9 cellular contexts compared by ENCODE assay signal in the genomic region with DNA sequence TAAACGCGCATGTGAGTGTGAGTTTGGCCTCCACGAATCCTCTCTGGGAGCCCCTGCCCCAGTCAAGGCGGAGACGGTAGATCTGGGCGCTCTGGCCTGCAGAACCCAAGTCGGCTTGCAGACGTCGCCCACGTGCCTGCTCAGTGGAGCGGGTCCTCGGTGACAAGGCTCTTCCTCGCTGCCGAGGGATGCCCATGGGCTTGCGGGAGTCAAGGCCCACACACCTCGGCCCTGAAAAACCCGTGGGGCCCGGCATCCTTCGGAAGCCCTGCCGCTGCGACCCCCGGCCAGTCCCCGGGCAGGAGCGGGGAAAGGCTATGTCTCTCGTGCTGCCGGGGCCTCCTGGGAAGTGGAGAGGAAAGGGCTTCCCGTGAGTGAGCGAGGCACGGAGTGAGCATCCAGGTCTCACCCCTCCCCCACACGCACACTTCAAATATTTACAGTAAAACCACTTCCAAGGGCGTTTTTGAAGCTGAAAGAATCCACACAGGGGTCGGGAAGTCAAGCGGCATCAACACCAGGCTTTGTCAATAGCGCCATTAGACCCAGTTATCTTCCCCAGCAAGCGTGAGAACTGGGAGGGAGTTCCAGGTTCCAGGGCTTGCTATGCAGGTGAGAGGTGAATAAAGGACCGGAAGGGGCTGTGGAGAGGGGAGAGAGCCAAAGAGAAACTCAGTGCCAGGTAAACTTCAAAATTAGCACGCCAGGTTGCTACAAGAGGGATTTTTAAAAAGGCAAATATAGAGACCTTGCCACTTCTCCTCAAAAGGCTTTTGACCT. TPM values are rescaled to one million over a fixed set of nuclear protein-coding genes. Genes with fewer than 3 reads are reported as not detected.
A peak's percentile ranks its signal among the peaks of the same experiment; 100 is the strongest.
DNase-seq lines count a peak whose midpoint lies in the region; ATAC-seq and TF ChIP-seq lines count a peak whose summit lies in the region.
"Had no signal": no experiment of that assay in that cellular context is flagged by ENCODE, and none has a peak within 500 bp of the region (broad histone marks: within the 10 kb centered on the region; RNA-seq: fewer than 3 reads in every experiment).

No MANE protein-coding gene starts in this region.

- H3K9me3 Mint-ChIP-seq in central memory CD8-positive, alpha-beta T cell = no peaks in the 10 kb centered on the region

- no peak for TF ChIP-seq CTCF in spleen (IDR thresholded peaks at IDR 0.05 in 8 of 11, conservative IDR thresholded peaks at IDR 0.05 in 3 of 11)

- peak overlapping the region in 7 of 8 donors; percentile 51 to 79 (median 64) for H3K4me3 ChIP-seq in spleen

- peaks cover 5 to 98% (median 93%) of the 10 kb centered on the region in 7 donors for H3K27me3 ChIP-seq in spleen (replicated peaks in 1 of 7)

- DNase-seq in NCI-H82 (lab: John Stamatoyannopoulos, UW) = peak; percentile 40
- no peak for DNase-seq in NCI-H82 treated with DMSO at 0.1 percent for 48 hours (lab: John Stamatoyannopoulos, UW; ENCODE audit: unreplicated experiment)
- peak; percentile 20 for DNase-seq in NCI-H1417 treated with DMSO at 0.1 percent for 48 hours (lab: John Stamatoyannopoulos, UW)
- DNase-seq in central memory CD8-positive, alpha-beta T cell (ENCODE audit: low spot score in 2 of 2) = no peak
- peak; percentile 67 for DNase-seq in spleen
- no peak for DNase-seq in kidney glomerular epithelial cell (lab: John Stamatoyannopoulos, UW)
- DNase-seq in activated CD8-positive, alpha-beta memory T cell treated with anti-CD3 and anti-CD28 coated beads, Interleukin-2, amount 50 U/mL, for 48 hours = no peak

- ATAC-seq in central memory CD8-positive, alpha-beta T cell (replicated peaks; ENCODE audit: extremely low read depth, poor library complexity, severe bottlenecking) = no peak
- ATAC-seq in HG03135 (IDR thresholded peaks at IDR 0.05; ENCODE audit: unreplicated experiment) = no peak

- H3K4me1 Mint-ChIP-seq in central memory CD8-positive, alpha-beta T cell = peaks cover 14% of the 10 kb centered on the region

- H3K9me3 ChIP-seq in spleen = no peaks in the 10 kb centered on the region

- H3K4me1 ChIP-seq in spleen = peaks cover 11 to 51% (median 30%) of the 10 kb centered on the region in 6 donors

- peaks cover 6% of the 10 kb centered on the region for H3K36me3 Mint-ChIP-seq in central memory CD8-positive, alpha-beta T cell (ENCODE audit: insufficient read depth)

- H3K4me3 Mint-ChIP-seq in central memory CD8-positive, alpha-beta T cell = peak overlapping the region; percentile 55

- no peak for TF ChIP-seq POLR2A in spleen (IDR thresholded peaks at IDR 0.05)

- H3K27ac ChIP-seq in spleen = no peak overlapping the region

- WGBS in spleen, 5 donors = 2 to 4% (median 3%) methylated on average over 21 to 37 of the region's 37 CpGs

- intact Hi-C loops in spleen (cut with DNase I; ENCODE audit: low total_unique reads) = no loop called here

- H3K36me3 ChIP-seq in spleen = no peaks in the 10 kb centered on the region

- H3K27ac Mint-ChIP-seq in central memory CD8-positive, alpha-beta T cell (ENCODE audit: low read depth) = no peak overlapping the region

- H3K27me3 Mint-ChIP-seq in central memory CD8-positive, alpha-beta T cell = peaks cover 86% of the 10 kb centered on the region

RNA-seq across cellular contexts. Expression of gene MNX1, which starts 1.1 kb away (rescaled TPM):
- total RNA-seq in spleen = under 1 TPM in 1 of 7 donors, not detected in 6; 0.85 TPM
- polyA plus RNA-seq in spleen = not detected
- polyA plus RNA-seq: AG04450 had no signal

Comparison
In these comparisons a context has a peak if more than half of its experiments do, and no peak if none do; other contexts are left out.
1. DNase-seq: peak in NCI-H82 (single experiment), NCI-H1417 treated with DMSO at 0.1 percent for 48 hours (single experiment) and spleen (single experiment); none in NCI-H82 treated with DMSO at 0.1 percent for 48 hours (single experiment), central memory CD8-positive, alpha-beta T cell (0 of 2), kidney glomerular epithelial cell (single experiment) and activated CD8-positive, alpha-beta memory T cell treated with anti-CD3 and anti-CD28 coated beads, Interleukin-2, amount 50 U/mL, for 48 hours (single experiment).